Comparison of ENCODE assay signal across 28 cellular contexts in genomic region chr16:53404959-53405358, GRCh38. TPM values are rescaled to one million over a fixed set of nuclear protein-coding genes. Genes with fewer than 3 reads are reported as not detected.
DNase-seq lines count a peak whose midpoint lies in the region; ATAC-seq and TF ChIP-seq lines count a peak whose summit lies in the region.
"Had no signal": no experiment of that assay in that cellular context is flagged by ENCODE, and none has a peak within 500 bp of the region (broad histone marks: within the 10 kb centered on the region; RNA-seq: fewer than 3 reads in every experiment).

No MANE protein-coding gene starts in this region.

- in situ Hi-C loops in Panc1 (cut with HindIII; ENCODE audit: low pct_unique_long_range_greater_than_20kb, low sequenced_read_pairs), result no loop called here

- no peak for ATAC-seq in Panc1
- ATAC-seq: heart left ventricle; stimulated activated naive CD8-positive, alpha-beta T cell treated with anti-CD3 and anti-CD28 coated beads, Interleukin-15, amount 100 ng/mL, for 72 hours had no signal

- H3K4me1 Mint-ChIP-seq in activated naive CD4-positive, alpha-beta T cell treated with anti-CD3 and anti-CD28 coated beads, Interleukin-2, amount 10 ng/mL, durations not matched to agents 7 days and 5 days, result no peaks in the 10 kb centered on the region
- H3K4me1 Mint-ChIP-seq: CD8-positive, alpha-beta memory T cell; central memory CD8-positive, alpha-beta T cell; stimulated activated naive CD8-positive, alpha-beta T cell treated with anti-CD3 and anti-CD28 coated beads, Interleukin-15, amount 100 ng/mL, for 72 hours had no signal

- no peaks in the 10 kb centered on the region for H3K27me3 Mint-ChIP-seq in activated naive CD4-positive, alpha-beta T cell treated with anti-CD3 and anti-CD28 coated beads, Interleukin-2, amount 10 ng/mL, durations not matched to agents 7 days and 5 days
- H3K27me3 Mint-ChIP-seq: activated CD4-positive, alpha-beta memory T cell treated with anti-CD3 and anti-CD28 coated beads for 36 hours; activated T-cell treated with anti-CD3 and anti-CD28 coated beads, Interleukin-2, amount 50 U/mL, for 24 hours; CD8-positive, alpha-beta memory T cell; central memory CD8-positive, alpha-beta T cell; stimulated activated naive CD8-positive, alpha-beta T cell treated with anti-CD3 and anti-CD28 coated beads, Interleukin-15, amount 100 ng/mL, for 72 hours had no signal

- BruUV-seq in Panc1 (replicated peaks; lab: Mats Ljungman, UMichigan), result no TSS peak

- H3K4me3 ChIP-seq in AG10803 (ENCODE audit: low read length) (no peak overlapping the region), Panc1 (ENCODE audit: low read depth in 2 of 2, low read length in 2 of 2) (no peak overlapping the region)
- H3K4me3 ChIP-seq: esophagus muscularis mucosa, heart left ventricle, SJSA1, skin epidermis, transverse colon had no signal

- H3K27ac ChIP-seq in Panc1 (ENCODE audit: low read length), result no peak overlapping the region
- H3K27ac ChIP-seq: esophagus muscularis mucosa, heart left ventricle, neutrophil, SJSA1, skin epidermis, transverse colon had no signal

- POLR2A ChIA-PET in Panc1 (lab: Charles Lee), result no interaction called here

- no peaks in the 10 kb centered on the region for H3K36me3 ChIP-seq in Panc1 (ENCODE audit: control insufficient read depth, insufficient read depth, low read length)
- H3K36me3 ChIP-seq: esophagus muscularis mucosa, heart left ventricle, neutrophil, SJSA1, transverse colon had no signal

- no peaks in the 10 kb centered on the region for H3K36me3 Mint-ChIP-seq in activated naive CD4-positive, alpha-beta T cell treated with anti-CD3 and anti-CD28 coated beads, Interleukin-2, amount 10 ng/mL, durations not matched to agents 7 days and 5 days
- H3K36me3 Mint-ChIP-seq: activated CD4-positive, alpha-beta memory T cell treated with anti-CD3 and anti-CD28 coated beads for 36 hours; CD8-positive, alpha-beta memory T cell had no signal

- CTCF ChIA-PET in Panc1 (lab: Charles Lee), result no interaction called here
- CTCF ChIA-PET in activated naive CD4-positive, alpha-beta T cell treated with anti-CD3 and anti-CD28 coated beads, Interleukin-2, amount 10 ng/mL, durations not matched to agents 7 days and 5 days (lab: Charles Lee), result interaction anchor here (0.9 kb wide), 1 partner anchor 113 kb away, joined by 3 read pairs; no protein-coding TSS in a partner anchor

- H3K4me3 Mint-ChIP-seq in activated naive CD4-positive, alpha-beta T cell treated with anti-CD3 and anti-CD28 coated beads, Interleukin-2, amount 10 ng/mL, durations not matched to agents 7 days and 5 days, result no peak overlapping the region
- H3K4me3 Mint-ChIP-seq: activated CD4-positive, alpha-beta memory T cell treated with anti-CD3 and anti-CD28 coated beads for 36 hours; activated T-cell treated with anti-CD3 and anti-CD28 coated beads, Interleukin-2, amount 50 U/mL, for 24 hours; CD8-positive, alpha-beta memory T cell; central memory CD8-positive, alpha-beta T cell; stimulated activated naive CD8-positive, alpha-beta T cell treated with anti-CD3 and anti-CD28 coated beads, Interleukin-15, amount 100 ng/mL, for 72 hours had no signal

- TF ChIP-seq CTCF in AG10803 (conservative IDR thresholded peaks at IDR 0.05; ENCODE audit: low read length), result 0 out of 2 replicates have a peak, but pooled peaks have one; percentile 22
- peak; percentile 22; the same call in 1 of the 2 replicates for TF ChIP-seq CTCF in Panc1 (IDR thresholded peaks at IDR 0.05)

- intact Hi-C loops in Panc1 (cut with micrococcal nuclease; ENCODE audit: unreplicated experiment), result no loop called here

- no peaks in the 10 kb centered on the region for H3K27me3 ChIP-seq in Panc1 (ENCODE audit: control insufficient read depth, insufficient read depth, low read length)
- H3K27me3 ChIP-seq: esophagus muscularis mucosa, heart left ventricle, neutrophil, SJSA1, transverse colon had no signal

- DNase-seq in AG10803 (ENCODE audit: low read depth), result no peak
- peak; percentile 54 for DNase-seq in HT-29 (ENCODE audit: low spot score)
- DNase-seq in Panc1 (ENCODE audit: low read depth, low spot score), result no peak
- DNase-seq in fibroblast of peridontal ligament (ENCODE audit: extremely low read depth), result peak; percentile 14
- no peak for DNase-seq in activated naive CD4-positive, alpha-beta T cell treated with anti-CD3 and anti-CD28 coated beads, Interleukin-2, amount 10 ng/mL, durations not matched to agents 7 days and 5 days
- DNase-seq in NCI-H82 (lab: John Stamatoyannopoulos, UW), result no peak
- no peak for DNase-seq in NCI-H1436 (lab: John Stamatoyannopoulos, UW)
- no peak for DNase-seq in stimulated activated CD4-positive, alpha-beta T cell treated with anti-CD3 and anti-CD28 coated beads, Interleukin-4, amount 100 ng/mL, for 1 hour
- DNase-seq: activated CD4-positive, alpha-beta memory T cell treated with anti-CD3 and anti-CD28 coated beads for 36 hours; activated CD4-positive, CD25-positive, alpha-beta regulatory T cell; activated naive CD4-positive, alpha-beta T cell; activated T-cell treated with anti-CD3 and anti-CD28 coated beads, Interleukin-2, amount 50 U/mL, for 24 hours; aorta; CD8-positive, alpha-beta memory T cell; DMS79 treated with DMSO at 0.1 percent for 48 hours; effector CD4-positive, alpha-beta T cell; H7; heart left ventricle; Kasumi-1; NCI-H526; stimulated activated CD4-positive, alpha-beta T cell treated with anti-CD3 and anti-CD28 coated beads, Interleukin-4, amount 100 ng/mL, for 24 hours; stimulated activated naive CD8-positive, alpha-beta T cell treated with anti-CD3 and anti-CD28 coated beads, Interleukin-15, amount 100 ng/mL, for 72 hours; transverse colon had no signal

- H3K27ac Mint-ChIP-seq in activated naive CD4-positive, alpha-beta T cell treated with anti-CD3 and anti-CD28 coated beads, Interleukin-2, amount 10 ng/mL, durations not matched to agents 7 days and 5 days, result no peak overlapping the region
- H3K27ac Mint-ChIP-seq: activated CD4-positive, alpha-beta memory T cell treated with anti-CD3 and anti-CD28 coated beads for 36 hours; activated T-cell treated with anti-CD3 and anti-CD28 coated beads, Interleukin-2, amount 50 U/mL, for 24 hours had no signal

- no peaks in the 10 kb centered on the region for H3K4me1 ChIP-seq in Panc1 (ENCODE audit: control insufficient read depth, insufficient read depth, low read length)
- H3K4me1 ChIP-seq: esophagus muscularis mucosa, heart left ventricle, SJSA1, transverse colon had no signal

- no peaks in the 10 kb centered on the region for H3K9me3 ChIP-seq in Panc1 (ENCODE audit: control insufficient read depth, insufficient read depth, low read depth, low read length)
- H3K9me3 ChIP-seq: esophagus muscularis mucosa, heart left ventricle, neutrophil, SJSA1, transverse colon had no signal

- peaks cover 2% of the 10 kb centered on the region for H3K9me3 Mint-ChIP-seq in activated naive CD4-positive, alpha-beta T cell treated with anti-CD3 and anti-CD28 coated beads, Interleukin-2, amount 10 ng/mL, durations not matched to agents 7 days and 5 days
- H3K9me3 Mint-ChIP-seq: activated CD4-positive, alpha-beta memory T cell treated with anti-CD3 and anti-CD28 coated beads for 36 hours; activated T-cell treated with anti-CD3 and anti-CD28 coated beads, Interleukin-2, amount 50 U/mL, for 24 hours; CD8-positive, alpha-beta memory T cell; central memory CD8-positive, alpha-beta T cell; stimulated activated naive CD8-positive, alpha-beta T cell treated with anti-CD3 and anti-CD28 coated beads, Interleukin-15, amount 100 ng/mL, for 72 hours had no signal

RNA-seq across cellular contexts. Expression of gene RBL2, which starts 29.3 kb away (rescaled TPM):
- 18.6 and 23.2 TPM in 2 replicates for total RNA-seq in HT-29 (2014; rRNA removed; shearing (Covaris generic))
- total RNA-seq in Panc1 (2021; ENCODE audit: unreplicated experiment), result 28.9 TPM
- polyA plus RNA-seq in Panc1 (2012; ENCODE audit: insufficient read length), result 14.3 TPM

Comparison
In these comparisons a context has a peak if more than half of its experiments do, and no peak if none do; other contexts are left out.
1. DNase-seq: peak in HT-29 (single experiment) and fibroblast of peridontal ligament (single experiment); none in AG10803 (single experiment), Panc1 (single experiment), activated naive CD4-positive, alpha-beta T cell treated with anti-CD3 and anti-CD28 coated beads, Interleukin-2, amount 10 ng/mL, durations not matched to agents 7 days and 5 days (single experiment), NCI-H82 (single experiment), NCI-H1436 (single experiment) and stimulated activated CD4-positive, alpha-beta T cell treated with anti-CD3 and anti-CD28 coated beads, Interleukin-4, amount 100 ng/mL, for 1 hour (single experiment).